Comparison of ENCODE assay signal across 21 cellular contexts in the genomic region with DNA sequence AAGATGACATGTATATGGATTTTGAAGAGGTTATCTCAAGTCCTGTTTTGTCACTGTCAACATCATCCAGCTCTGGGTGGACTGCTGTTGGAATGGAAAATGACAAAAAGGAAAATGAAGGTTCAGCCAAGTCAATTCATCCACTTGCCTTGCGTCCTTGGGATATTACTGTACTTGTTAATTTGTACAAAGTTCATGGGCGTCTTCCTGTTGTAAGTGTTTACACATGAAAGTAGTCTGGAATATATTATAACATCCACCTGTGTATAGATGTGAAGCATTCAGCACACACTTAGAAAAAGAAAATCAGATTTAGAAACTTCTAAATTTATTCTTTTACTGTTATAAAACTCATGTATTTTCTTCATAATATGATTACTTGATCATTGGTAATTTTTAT.
"Had no signal": no experiment of that assay in that cellular context is flagged by ENCODE, and none has a peak within 500 bp of the region (broad histone marks: within the 10 kb centered on the region; RNA-seq: fewer than 3 reads in every experiment).

No MANE protein-coding gene starts in this region.

- H3K27ac Mint-ChIP-seq: IgD-negative memory B cell had no signal

- H3K4me3 ChIP-seq: K562, SJSA1, SK-N-MC had no signal

- H3K27ac ChIP-seq: KMS-11, SJSA1, SK-N-MC had no signal

- FAIRE-seq: HepG2, RCC 7860 had no signal

- H3K9me3 ChIP-seq: SJSA1 had no signal

- H3K27me3 Mint-ChIP-seq: IgD-negative memory B cell had no signal

- H3K4me2 ChIP-seq: KMS-11 had no signal

- H3K4me3 Mint-ChIP-seq: IgD-negative memory B cell had no signal

- H3K27me3 ChIP-seq: SJSA1 had no signal

- H3K4me1 Mint-ChIP-seq: IgD-negative memory B cell had no signal

- H3K4me1 ChIP-seq: SJSA1 had no signal

- DNase-seq: MM.1S, NCI-H1092 treated with DMSO at 0.1 percent for 48 hours, NCI-H1436, NCI-H187, NCI-H2029, NCI-H2081 treated with DMSO at 0.1 percent for 48 hours, NCI-H2171, NCI-H226, NCI-H510A, NCI-H524 treated with DMSO at 0.1 percent for 48 hours, NCI-H774, Right ventricle myocardium superior, RPMI8226, SIG-M5 had no signal
